16 cellular contexts compared by ENCODE assay signal in the genomic region with DNA sequence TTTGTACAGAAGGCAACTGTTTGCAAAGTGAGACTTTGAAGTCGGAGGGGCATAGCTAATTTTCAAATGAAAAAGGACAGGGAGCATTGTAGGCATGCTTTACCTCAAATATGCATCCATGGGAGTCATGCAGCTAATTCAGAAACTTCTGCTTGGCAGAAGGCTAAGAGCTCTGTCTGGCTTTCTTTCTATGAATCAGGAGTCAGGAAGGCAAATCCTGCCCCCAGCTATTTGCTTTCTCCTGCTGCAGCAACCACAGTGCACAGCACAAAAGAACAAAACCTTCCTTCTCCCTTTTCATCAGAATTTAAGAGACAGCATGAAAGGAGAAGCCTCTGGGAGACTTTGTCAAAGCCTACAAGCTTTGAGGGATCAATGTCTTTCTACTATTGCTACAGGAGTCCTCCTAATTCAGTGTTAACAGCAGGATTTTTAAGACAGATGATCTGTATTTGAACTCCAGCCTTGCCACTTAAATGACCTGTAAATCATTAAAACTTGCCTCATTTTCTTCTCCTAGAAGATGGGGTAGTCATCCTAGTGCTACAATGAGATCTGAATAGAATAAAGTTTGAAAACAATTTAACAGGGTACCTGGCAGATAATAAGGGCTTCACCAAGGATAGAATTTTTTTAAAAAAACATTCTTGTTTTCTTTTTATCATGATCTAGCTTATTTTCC.
DNase-seq lines count a peak whose midpoint lies in the region; ATAC-seq, FAIRE-seq and TF ChIP-seq lines count a peak whose summit lies in the region.
"Had no signal": no experiment of that assay in that cellular context is flagged by ENCODE, and none has a peak within 500 bp of the region (broad histone marks: within the 10 kb centered on the region; RNA-seq: fewer than 3 reads in every experiment).

No MANE protein-coding gene starts in this region.

- H3K36me3 ChIP-seq in HUES48 (ENCODE audit: control insufficient read depth, insufficient read depth, low read length) (no peaks in the 10 kb centered on the region), bronchial epithelial cell (ENCODE audit: control insufficient read depth, insufficient read depth, low read length) (no peaks in the 10 kb centered on the region), keratinocyte (ENCODE audit: control insufficient read depth in 2 of 2, extremely low read depth in 1 of 2, insufficient read depth in 2 of 2, low read length in 2 of 2) (no peaks in the 10 kb centered on the region)
- H3K36me3 ChIP-seq: BE2C, Peyer's patch, prostate gland had no signal

- H4K20me1 ChIP-seq in keratinocyte (ENCODE audit: control insufficient read depth, extremely low read depth, insufficient read depth, low read length): no peaks in the 10 kb centered on the region

- H2AFZ ChIP-seq in keratinocyte (ENCODE audit: control insufficient read depth, low read length): no peak overlapping the region

- POLR2A ChIA-PET in AG04450 (lab: Yijun Ruan, JAX): no interaction called here

- peaks cover 8% of the 10 kb centered on the region; the same call in 1 of the 2 replicates for H3K4me1 ChIP-seq in HUES48 (ENCODE audit: control insufficient read depth, insufficient read depth, low read length)
- peaks cover 7% of the 10 kb centered on the region for H3K4me1 ChIP-seq in keratinocyte (ENCODE audit: control insufficient read depth, extremely low read depth, insufficient read depth, low read length)
- H3K4me1 ChIP-seq: BE2C, Peyer's patch, prostate gland had no signal

- no peak overlapping the region for H3K4me3 ChIP-seq in AG04450 (ENCODE audit: low read depth, low read length)
- no peak overlapping the region for H3K4me3 ChIP-seq in HUES48 (ENCODE audit: low read depth, low read length)
- no peak overlapping the region for H3K4me3 ChIP-seq in bronchial epithelial cell (ENCODE audit: low read depth, low read length)
- no peak overlapping the region for H3K4me3 ChIP-seq in keratinocyte (ENCODE audit: control insufficient read depth in 2 of 3, extremely low read depth in 1 of 3, insufficient read depth in 2 of 3, low read depth in 1 of 3, low read length in 3 of 3)
- H3K4me3 ChIP-seq: lung, Peyer's patch, prostate gland had no signal

- H3K9ac ChIP-seq in HUES48 (ENCODE audit: low read depth, low read length) (no peak overlapping the region), keratinocyte (ENCODE audit: control insufficient read depth, extremely low read depth, insufficient read depth, low read length) (no peak overlapping the region)

- H3K27ac ChIP-seq in AG04450 (ENCODE audit: low read depth, low read length) (no peak overlapping the region), HUES48 (ENCODE audit: low read depth, low read length) (peak overlapping the region; percentile 6), keratinocyte (ENCODE audit: control insufficient read depth, insufficient read depth, low read length) (no peak overlapping the region)
- H3K27ac ChIP-seq: Peyer's patch, prostate gland, VCaP had no signal

- TF ChIP-seq CTCF in AG04450 (IDR thresholded peaks at IDR 0.05; ENCODE audit: low read depth, low read length) (no peak), bronchial epithelial cell (IDR thresholded peaks at IDR 0.05; ENCODE audit: insufficient read depth, low read length, severe bottlenecking) (no peak), keratinocyte (optimal IDR thresholded peaks at IDR 0.05 in 1 of 3, IDR thresholded peaks at IDR 0.05 in 1 of 3, conservative IDR thresholded peaks at IDR 0.05 in 1 of 3; ENCODE audit: extremely low read depth in 1 of 3, insufficient read depth in 2 of 3, low read length in 3 of 3) (no peak)

- no peaks in the 10 kb centered on the region for H3K27me3 ChIP-seq in AG04450 (ENCODE audit: control insufficient read depth, insufficient read depth, low read length)
- H3K27me3 ChIP-seq in HUES48 (ENCODE audit: control insufficient read depth, insufficient read depth, low read length): no peaks in the 10 kb centered on the region
- H3K27me3 ChIP-seq in bronchial epithelial cell (ENCODE audit: control insufficient read depth, insufficient read depth, low read length): no peaks in the 10 kb centered on the region
- H3K27me3 ChIP-seq in keratinocyte (ENCODE audit: control insufficient read depth, extremely low read depth, insufficient read depth, low read length): no peaks in the 10 kb centered on the region
- H3K27me3 ChIP-seq: BE2C, Peyer's patch had no signal

- ATAC-seq in GM21619 (IDR thresholded peaks at IDR 0.05; ENCODE audit: unreplicated experiment): no peak

- FAIRE-seq in bronchial epithelial cell (lab: Jason Lieb, UNC): no peak
- peak; percentile 87 for FAIRE-seq in keratinocyte (lab: Jason Lieb, UNC)

- H3K79me2 ChIP-seq in keratinocyte (ENCODE audit: control insufficient read depth, insufficient read depth, low read length): no peaks in the 10 kb centered on the region

- no peak overlapping the region for H3K4me2 ChIP-seq in keratinocyte (ENCODE audit: control insufficient read depth, extremely low read depth, insufficient read depth, low read depth, low read length)

- H3K9me1 ChIP-seq in keratinocyte (ENCODE audit: control insufficient read depth, extremely low read depth, insufficient read depth, low read length): no peaks in the 10 kb centered on the region

- H3K9me3 ChIP-seq in AG04450 (ENCODE audit: control insufficient read depth, insufficient read depth, low read length) (no peaks in the 10 kb centered on the region), HUES48 (ENCODE audit: control insufficient read depth, insufficient read depth, low read length) (no peaks in the 10 kb centered on the region), keratinocyte (ENCODE audit: control insufficient read depth, low read depth, low read length) (no peaks in the 10 kb centered on the region)
- H3K9me3 ChIP-seq: BE2C, Peyer's patch, prostate gland had no signal

- DNase-seq in AG04450 (ENCODE audit: low read depth, low spot score) (peak; percentile 55), bronchial epithelial cell (ENCODE audit: low read depth) (peak; percentile 54), keratinocyte (ENCODE audit: low read depth, low spot score) (no peak)
- DNase-seq in activated naive CD4-positive, alpha-beta T cell treated with Interleukin-2 at 50 U/mL for 16 hours: no peak
- DNase-seq in activated effector memory CD4-positive, alpha-beta T cell treated with anti-CD3 and anti-CD28 coated beads, Interleukin-2, amount 50 U/mL, for 16 hours: no peak
- no peak for DNase-seq in activated CD8-positive, alpha-beta memory T cell treated with anti-CD3 and anti-CD28 coated beads, Interleukin-2, amount 50 U/mL, for 48 hours
- DNase-seq: activated T-cell treated with anti-CD3 and anti-CD28 coated beads, Interleukin-2, amount 50 U/mL, for 1 hour; BE2C; central memory CD4-positive, alpha-beta T cell; NCI-H2107; Peyer's patch had no signal

- CTCF ChIA-PET in AG04450 (lab: Charles Lee): interaction anchor here (0.6 to 4.3 kb wide), 5 partner anchors 12 to 320 kb away, joined by 3 to 16 read pairs (median 4); partner anchors contain the start of gene RXFP3

- dilution Hi-C loops in keratinocyte (cut with MboI; ENCODE audit: extremely low pct_ligation_motif_present, low sequenced_read_pairs): no loop called here

Comparison
In these comparisons a context has a peak if more than half of its experiments do, and no peak if none do; other contexts are left out.
1. DNase-seq: peak in AG04450 (single experiment) and bronchial epithelial cell (single experiment); none in keratinocyte (single experiment), activated naive CD4-positive, alpha-beta T cell treated with Interleukin-2 at 50 U/mL for 16 hours (single experiment), activated effector memory CD4-positive, alpha-beta T cell treated with anti-CD3 and anti-CD28 coated beads, Interleukin-2, amount 50 U/mL, for 16 hours (single experiment) and activated CD8-positive, alpha-beta memory T cell treated with anti-CD3 and anti-CD28 coated beads, Interleukin-2, amount 50 U/mL, for 48 hours (single experiment).